Comparison of ENCODE assay signal across 19 cellular contexts in genomic region chr7:45703373-45703821, GRCh38.
"Had no signal": no experiment of that assay in that cellular context is flagged by ENCODE, and none has a peak within 500 bp of the region (broad histone marks: within the 10 kb centered on the region; RNA-seq: fewer than 3 reads in every experiment).

No MANE protein-coding gene starts in this region.

- H3K27me3 ChIP-seq: body of pancreas, gastroesophageal sphincter, tibial nerve had no signal

- H3K4me3 ChIP-seq: body of pancreas, gastroesophageal sphincter, left ventricle myocardium inferior, tibial nerve had no signal

- H3K27ac ChIP-seq: body of pancreas, gastroesophageal sphincter, left ventricle myocardium inferior, tibial nerve had no signal

- H3K36me3 Mint-ChIP-seq: activated naive CD8-positive, alpha-beta T cell treated with anti-CD3 and anti-CD28 coated beads for 36 hours; stimulated activated naive B cell treated with anti-CD40 and anti-IgM and Interleukin-4, amounts not matched to agents 10 μg/mL and 1 μg/mL and 100 μg/mL, for 72 hours; T-cell had no signal

- H3K4me2 ChIP-seq: SK-N-SH had no signal

- H3K4me1 ChIP-seq: body of pancreas, tibial nerve had no signal

- ATAC-seq: body of pancreas; gastroesophageal sphincter; stimulated activated naive B cell treated with anti-CD40 and anti-IgM and Interleukin-4, amounts not matched to agents 10 μg/mL and 1 μg/mL and 100 μg/mL, for 72 hours had no signal

- H3K9ac ChIP-seq: SK-N-SH had no signal

- H3K9me3 Mint-ChIP-seq: activated naive CD8-positive, alpha-beta T cell treated with anti-CD3 and anti-CD28 coated beads for 36 hours; central memory CD8-positive, alpha-beta T cell; nephron; stimulated activated naive B cell treated with anti-CD40 and anti-IgM and Interleukin-4, amounts not matched to agents 10 μg/mL and 1 μg/mL and 100 μg/mL, for 72 hours; T-cell had no signal

- DNase-seq: activated CD4-positive, alpha-beta T cell treated with anti-CD3 and anti-CD28 coated beads for 1 hour; activated CD4-positive, alpha-beta T cell treated with anti-CD3 and anti-CD28 coated beads, Interleukin-2, amount 50 U/mL, for 48 hours; activated naive CD8-positive, alpha-beta T cell treated with anti-CD3 and anti-CD28 coated beads for 36 hours; amygdala; erythroblast; kidney; left ventricle myocardium inferior; mesenchymal stem cell; stimulated activated CD4-positive, alpha-beta T cell treated with anti-CD3 and anti-CD28 coated beads, Interleukin-12 subunit alpha, Interleukin-12 subunit beta, amount 100 ng/mL, for 4 hours; stimulated activated CD4-positive, alpha-beta T cell treated with anti-CD3 and anti-CD28 coated beads, Interleukin-2, amount 100 ng/mL, for 24 hours; stimulated activated naive B cell treated with anti-CD40 and anti-IgM and Interleukin-4, amounts not matched to agents 10 μg/mL and 1 μg/mL and 100 μg/mL, for 72 hours; T1000 had no signal

- H3K27ac Mint-ChIP-seq: activated naive CD8-positive, alpha-beta T cell treated with anti-CD3 and anti-CD28 coated beads for 36 hours; nephron; stimulated activated naive B cell treated with anti-CD40 and anti-IgM and Interleukin-4, amounts not matched to agents 10 μg/mL and 1 μg/mL and 100 μg/mL, for 72 hours; T-cell had no signal

- H3K9me3 ChIP-seq: body of pancreas, gastroesophageal sphincter, left ventricle myocardium inferior, SK-N-SH, tibial nerve had no signal

- H3K4me3 Mint-ChIP-seq: activated naive CD8-positive, alpha-beta T cell treated with anti-CD3 and anti-CD28 coated beads for 36 hours; central memory CD8-positive, alpha-beta T cell; nephron; stimulated activated naive B cell treated with anti-CD40 and anti-IgM and Interleukin-4, amounts not matched to agents 10 μg/mL and 1 μg/mL and 100 μg/mL, for 72 hours; T-cell had no signal

- H3K4me1 Mint-ChIP-seq: activated naive CD8-positive, alpha-beta T cell treated with anti-CD3 and anti-CD28 coated beads for 36 hours; central memory CD8-positive, alpha-beta T cell; stimulated activated naive B cell treated with anti-CD40 and anti-IgM and Interleukin-4, amounts not matched to agents 10 μg/mL and 1 μg/mL and 100 μg/mL, for 72 hours; T-cell had no signal
